ENCODE assay signal across 11 cellular contexts in the genomic region with DNA sequence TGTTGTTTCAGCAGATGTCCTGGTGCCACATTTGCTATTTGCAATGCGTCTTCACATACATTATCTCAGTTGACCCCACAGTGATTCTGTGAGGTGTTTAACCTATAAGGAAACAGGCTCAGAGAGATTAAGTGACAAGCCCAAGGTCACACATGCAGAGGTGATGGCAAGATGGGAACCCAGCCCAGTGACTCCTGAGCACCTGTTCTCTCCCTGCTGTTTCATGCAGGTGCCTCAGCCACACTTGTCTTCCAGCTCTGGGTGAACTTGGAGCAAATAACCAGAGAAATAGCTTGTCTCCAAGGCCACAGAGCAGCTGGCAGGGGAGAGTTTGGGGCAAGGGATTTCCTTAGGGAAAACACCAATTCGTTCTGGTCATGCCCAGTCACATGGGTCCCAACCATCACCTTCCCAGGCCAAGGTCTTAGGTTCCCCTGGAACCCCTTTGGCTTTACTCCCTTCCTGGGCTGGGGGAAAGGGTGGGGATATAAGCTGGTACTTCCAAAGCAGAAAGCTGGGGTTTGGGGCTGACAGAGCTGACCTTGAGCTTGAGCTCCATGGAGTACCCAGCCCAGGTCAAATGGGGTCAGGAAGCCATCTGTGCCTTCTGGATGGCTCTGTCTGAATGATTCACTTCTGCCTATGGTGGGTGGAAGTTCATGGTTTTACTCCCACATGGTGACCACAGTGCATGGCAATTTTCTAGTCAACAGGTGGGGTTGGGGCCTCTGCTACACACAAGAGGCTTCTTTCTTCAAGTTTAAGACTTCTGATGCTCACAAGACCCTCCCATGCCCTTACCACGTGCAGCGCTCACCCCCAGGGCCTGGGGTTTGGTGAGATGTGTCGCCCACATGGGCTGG. TPM values are rescaled to one million over a fixed set of nuclear protein-coding genes. Genes with fewer than 3 reads are reported as not detected.
A peak's percentile ranks its signal among the peaks of the same experiment; 100 is the strongest.
DNase-seq lines count a peak whose midpoint lies in the region; ATAC-seq and TF ChIP-seq lines count a peak whose summit lies in the region.
"Had no signal": no experiment of that assay in that cellular context is flagged by ENCODE, and none has a peak within 500 bp of the region (broad histone marks: within the 10 kb centered on the region; RNA-seq: fewer than 3 reads in every experiment).

No MANE protein-coding gene starts in this region.

- no peaks in the 10 kb centered on the region for H3K9me3 ChIP-seq in ascending aorta

- ATAC-seq in stimulated activated effector memory CD8-positive, alpha-beta T cell treated with anti-CD3 and anti-CD28 coated beads, Interleukin-12 subunit alpha, Interleukin-12 subunit beta, amount 100 ng/mL, for 72 hours = peak; percentile 91
- no peak for ATAC-seq in HG03097 (IDR thresholded peaks at IDR 0.05; ENCODE audit: low FRiP score, unreplicated experiment)

- H3K4me3 ChIP-seq in ascending aorta = no peak overlapping the region

- peaks cover 40% of the 10 kb centered on the region for H3K4me1 Mint-ChIP-seq in T-helper 1 cell treated with Interleukin-12 subunit alpha and Interleukin-12 subunit beta and Interleukin-4 antibody, amounts not matched to agents 30 μg/mL and 1 μg/mL, for 36 hours (ENCODE audit: low read depth)
- peaks cover 39% of the 10 kb centered on the region for H3K4me1 Mint-ChIP-seq in activated naive CD4-positive, alpha-beta T cell treated with anti-CD3 and anti-CD28 coated beads for 36 hours (ENCODE audit: low read depth)
- H3K4me1 Mint-ChIP-seq in stimulated activated effector memory CD8-positive, alpha-beta T cell treated with anti-CD3 and anti-CD28 coated beads, Interleukin-12 subunit alpha, Interleukin-12 subunit beta, amount 100 ng/mL, for 72 hours = peaks cover 56% of the 10 kb centered on the region

- no peaks in the 10 kb centered on the region for H3K27me3 ChIP-seq in ascending aorta

- DNase-seq in T-helper 1 cell = no peak
- peak; percentile 36 to 56 for DNase-seq in Kasumi-1 (lab: John Stamatoyannopoulos, UW)
- DNase-seq in activated naive CD4-positive, alpha-beta T cell treated with anti-CD3 and anti-CD28 coated beads for 36 hours = peak; percentile 64
- peak; percentile 31 to 67 for DNase-seq in stimulated activated effector memory CD8-positive, alpha-beta T cell treated with anti-CD3 and anti-CD28 coated beads, Interleukin-12 subunit alpha, Interleukin-12 subunit beta, amount 100 ng/mL, for 72 hours (ENCODE audit: low spot score in 2 of 2)
- DNase-seq in ascending aorta (ENCODE audit: low spot score in 2 of 2) = no peak
- DNase-seq in central memory CD4-positive, alpha-beta T cell = no peak
- DNase-seq: ACHN, islet precursor cell, KG1 had no signal

- no peak for TF ChIP-seq CTCF in ascending aorta (IDR thresholded peaks at IDR 0.05)

- no peak overlapping the region for H3K27ac ChIP-seq in ascending aorta

- CTCF ChIA-PET in activated naive CD4-positive, alpha-beta T cell treated with anti-CD3 and anti-CD28 coated beads for 36 hours (lab: Charles Lee) = no interaction called here

- H3K36me3 Mint-ChIP-seq in T-helper 1 cell treated with Interleukin-12 subunit alpha and Interleukin-12 subunit beta and Interleukin-4 antibody, amounts not matched to agents 30 μg/mL and 1 μg/mL, for 36 hours (ENCODE audit: low read depth) = peaks cover 9% of the 10 kb centered on the region
- no peaks in the 10 kb centered on the region for H3K36me3 Mint-ChIP-seq in activated naive CD4-positive, alpha-beta T cell treated with anti-CD3 and anti-CD28 coated beads for 36 hours (ENCODE audit: low read depth)
- H3K36me3 Mint-ChIP-seq in stimulated activated effector memory CD8-positive, alpha-beta T cell treated with anti-CD3 and anti-CD28 coated beads, Interleukin-12 subunit alpha, Interleukin-12 subunit beta, amount 100 ng/mL, for 72 hours = no peaks in the 10 kb centered on the region

- H3K9me3 Mint-ChIP-seq in T-helper 1 cell treated with Interleukin-12 subunit alpha and Interleukin-12 subunit beta and Interleukin-4 antibody, amounts not matched to agents 30 μg/mL and 1 μg/mL, for 36 hours = no peaks in the 10 kb centered on the region
- no peaks in the 10 kb centered on the region for H3K9me3 Mint-ChIP-seq in activated naive CD4-positive, alpha-beta T cell treated with anti-CD3 and anti-CD28 coated beads for 36 hours
- H3K9me3 Mint-ChIP-seq in stimulated activated effector memory CD8-positive, alpha-beta T cell treated with anti-CD3 and anti-CD28 coated beads, Interleukin-12 subunit alpha, Interleukin-12 subunit beta, amount 100 ng/mL, for 72 hours = no peaks in the 10 kb centered on the region

- no peaks in the 10 kb centered on the region for H3K4me1 ChIP-seq in ascending aorta

- H3K27me3 Mint-ChIP-seq in T-helper 1 cell treated with Interleukin-12 subunit alpha and Interleukin-12 subunit beta and Interleukin-4 antibody, amounts not matched to agents 30 μg/mL and 1 μg/mL, for 36 hours (ENCODE audit: low read depth) = no peaks in the 10 kb centered on the region
- no peaks in the 10 kb centered on the region for H3K27me3 Mint-ChIP-seq in activated naive CD4-positive, alpha-beta T cell treated with anti-CD3 and anti-CD28 coated beads for 36 hours (ENCODE audit: low read depth)

- peak overlapping the region; percentile 16 for H3K4me3 Mint-ChIP-seq in T-helper 1 cell treated with Interleukin-12 subunit alpha and Interleukin-12 subunit beta and Interleukin-4 antibody, amounts not matched to agents 30 μg/mL and 1 μg/mL, for 36 hours
- H3K4me3 Mint-ChIP-seq in activated naive CD4-positive, alpha-beta T cell treated with anti-CD3 and anti-CD28 coated beads for 36 hours = no peak overlapping the region
- H3K4me3 Mint-ChIP-seq in stimulated activated effector memory CD8-positive, alpha-beta T cell treated with anti-CD3 and anti-CD28 coated beads, Interleukin-12 subunit alpha, Interleukin-12 subunit beta, amount 100 ng/mL, for 72 hours = peak overlapping the region; percentile 42

- intact Hi-C loops in activated naive CD4-positive, alpha-beta T cell treated with anti-CD3 and anti-CD28 coated beads for 36 hours (cut with micrococcal nuclease) = loop anchor here (10.0 kb wide), 1 partner anchor 301 kb away; no protein-coding TSS in a partner anchor
- intact Hi-C loops in ascending aorta (cut with DNase I) = no loop called here

- H3K36me3 ChIP-seq in ascending aorta = no peaks in the 10 kb centered on the region

- H3K27ac Mint-ChIP-seq in T-helper 1 cell treated with Interleukin-12 subunit alpha and Interleukin-12 subunit beta and Interleukin-4 antibody, amounts not matched to agents 30 μg/mL and 1 μg/mL, for 36 hours = peak overlapping the region; percentile 73
- H3K27ac Mint-ChIP-seq in activated naive CD4-positive, alpha-beta T cell treated with anti-CD3 and anti-CD28 coated beads for 36 hours = no peak overlapping the region
- peak overlapping the region; percentile 41 for H3K27ac Mint-ChIP-seq in stimulated activated effector memory CD8-positive, alpha-beta T cell treated with anti-CD3 and anti-CD28 coated beads, Interleukin-12 subunit alpha, Interleukin-12 subunit beta, amount 100 ng/mL, for 72 hours

RNA-seq across cellular contexts. Expression of gene LIPC, which starts 22.4 kb away (rescaled TPM):
- total RNA-seq in activated naive CD4-positive, alpha-beta T cell treated with anti-CD3 and anti-CD28 coated beads for 36 hours = under 1 TPM; 0.14 to 0.47 TPM
- not detected for total RNA-seq in ascending aorta

Comparison
In these comparisons a context has a peak if more than half of its experiments do, and no peak if none do; other contexts are left out.
1. DNase-seq: peak in Kasumi-1 (2 of 2), activated naive CD4-positive, alpha-beta T cell treated with anti-CD3 and anti-CD28 coated beads for 36 hours (single experiment) and stimulated activated effector memory CD8-positive, alpha-beta T cell treated with anti-CD3 and anti-CD28 coated beads, Interleukin-12 subunit alpha, Interleukin-12 subunit beta, amount 100 ng/mL, for 72 hours (2 of 2); none in T-helper 1 cell (0 of 5), ascending aorta (0 of 2) and central memory CD4-positive, alpha-beta T cell (single experiment).